In the genomic region with DNA sequence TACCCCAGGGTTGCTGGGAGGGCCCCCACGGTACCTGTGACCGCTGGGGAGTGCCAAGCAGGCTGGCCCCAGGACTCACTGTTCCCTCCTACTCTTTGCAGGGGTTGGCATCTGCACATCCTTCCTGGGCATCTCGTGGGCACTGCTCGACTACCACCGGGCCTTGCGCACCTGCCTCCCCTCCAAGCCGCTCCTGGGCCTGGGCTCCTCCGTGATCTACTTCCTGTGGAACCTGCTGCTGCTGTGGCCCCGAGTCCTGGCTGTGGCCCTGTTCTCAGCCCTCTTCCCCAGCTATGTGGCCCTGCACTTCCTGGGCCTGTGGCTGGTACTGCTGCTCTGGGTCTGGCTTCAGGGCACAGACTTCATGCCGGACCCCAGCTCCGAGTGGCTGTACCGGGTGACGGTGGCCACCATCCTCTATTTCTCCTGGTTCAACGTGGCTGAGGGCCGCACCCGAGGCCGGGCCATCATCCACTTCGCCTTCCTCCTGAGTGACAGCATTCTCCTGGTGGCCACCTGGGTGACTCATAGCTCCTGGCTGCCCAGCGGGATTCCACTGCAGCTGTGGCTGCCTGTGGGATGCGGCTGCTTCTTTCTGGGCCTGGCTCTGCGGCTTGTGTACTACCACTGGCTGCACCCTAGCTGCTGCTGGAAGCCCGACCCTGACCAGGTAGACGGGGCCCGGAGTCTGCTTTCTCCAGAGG, we compare ENCODE assay signal across 17 cellular contexts. TPM values are rescaled to one million over a fixed set of nuclear protein-coding genes. Genes with fewer than 3 reads are reported as not detected.
A peak's percentile ranks its signal among the peaks of the same experiment; 100 is the strongest.
DNase-seq lines count a peak whose midpoint lies in the region; ATAC-seq and TF ChIP-seq lines count a peak whose summit lies in the region.
"Had no signal": no experiment of that assay in that cellular context is flagged by ENCODE, and none has a peak within 500 bp of the region (broad histone marks: within the 10 kb centered on the region; RNA-seq: fewer than 3 reads in every experiment).

No MANE protein-coding gene starts in this region.

- peaks cover 30% of the 10 kb centered on the region for H3K4me1 Mint-ChIP-seq in activated T-helper 17 cell treated with anti-CD3 and anti-CD28 coated beads, Interleukin-2, amount 50 U/mL, for 72 hours

- peak overlapping the region; percentile 18 for H3K27ac ChIP-seq in layer of hippocampus (ENCODE audit: low read depth, low read length)
- no peak overlapping the region for H3K27ac ChIP-seq in foreskin keratinocyte
- H3K27ac ChIP-seq: colonic mucosa, uterus had no signal

- TF ChIP-seq CTCF in foreskin keratinocyte (conservative IDR thresholded peaks at IDR 0.05): no peak

- H3K4me3 Mint-ChIP-seq in activated T-helper 17 cell treated with anti-CD3 and anti-CD28 coated beads, Interleukin-2, amount 50 U/mL, for 72 hours: no peak overlapping the region
- H3K4me3 Mint-ChIP-seq: activated CD4-positive, alpha-beta memory T cell treated with anti-CD3 and anti-CD28 coated beads, Interleukin-2, amount 10 ng/mL, durations not matched to agents 7 days and 5 days; immature natural killer cell had no signal

- no peak for ATAC-seq in activated T-helper 17 cell treated with anti-CD3 and anti-CD28 coated beads, Interleukin-2, amount 50 U/mL, for 72 hours (replicated peaks)
- ATAC-seq in foreskin keratinocyte: no peak
- ATAC-seq: SK-N-SH treated with all-trans-retinoic acid at 6 μM for 48 hours had no signal

- no peaks in the 10 kb centered on the region for H3K27me3 Mint-ChIP-seq in activated T-helper 17 cell treated with anti-CD3 and anti-CD28 coated beads, Interleukin-2, amount 50 U/mL, for 72 hours
- H3K27me3 Mint-ChIP-seq: activated CD4-positive, alpha-beta memory T cell treated with anti-CD3 and anti-CD28 coated beads, Interleukin-2, amount 10 ng/mL, durations not matched to agents 7 days and 5 days had no signal

- H3K9me3 Mint-ChIP-seq in activated T-helper 17 cell treated with anti-CD3 and anti-CD28 coated beads, Interleukin-2, amount 50 U/mL, for 72 hours: no peaks in the 10 kb centered on the region
- H3K9me3 Mint-ChIP-seq: activated CD4-positive, alpha-beta memory T cell treated with anti-CD3 and anti-CD28 coated beads, Interleukin-2, amount 10 ng/mL, durations not matched to agents 7 days and 5 days; immature natural killer cell had no signal

- H3K4me1 ChIP-seq in foreskin keratinocyte: no peaks in the 10 kb centered on the region
- H3K4me1 ChIP-seq: colonic mucosa, uterus had no signal

- peak overlapping the region; percentile 77 for H3K27ac Mint-ChIP-seq in activated T-helper 17 cell treated with anti-CD3 and anti-CD28 coated beads, Interleukin-2, amount 50 U/mL, for 72 hours
- H3K27ac Mint-ChIP-seq: activated CD4-positive, alpha-beta memory T cell treated with anti-CD3 and anti-CD28 coated beads, Interleukin-2, amount 10 ng/mL, durations not matched to agents 7 days and 5 days had no signal

- H3K27me3 ChIP-seq in layer of hippocampus (ENCODE audit: control insufficient read depth, insufficient read depth, low read length): no peaks in the 10 kb centered on the region
- no peaks in the 10 kb centered on the region for H3K27me3 ChIP-seq in foreskin keratinocyte
- H3K27me3 ChIP-seq: colonic mucosa, uterus had no signal

- DNase-seq in 8988T: peak; percentile 52
- DNase-seq in H4 (ENCODE audit: low spot score): peak; percentile 26
- no peak for DNase-seq in GM19238 (ENCODE audit: insufficient read length, low spot score)
- DNase-seq in NOMO-1 treated with dmso at 0.1 percent for 144 hours (lab: John Stamatoyannopoulos, UW; ENCODE audit: unreplicated experiment): no peak
- DNase-seq in foreskin keratinocyte: no peak
- DNase-seq in GM03348 (ENCODE audit: low spot score): no peak
- DNase-seq: activated CD4-positive, alpha-beta memory T cell treated with anti-CD3 and anti-CD28 coated beads, Interleukin-2, amount 10 ng/mL, durations not matched to agents 7 days and 5 days; aorta; colonic mucosa; immature natural killer cell; NCI-H2081; NCI-H524; uterus had no signal

- H3K36me3 Mint-ChIP-seq in activated T-helper 17 cell treated with anti-CD3 and anti-CD28 coated beads, Interleukin-2, amount 50 U/mL, for 72 hours (ENCODE audit: low read depth): peaks cover 49% of the 10 kb centered on the region

RNA-seq across cellular contexts. Expression of gene XKR8, which starts 6.8 kb away (rescaled TPM):
- not detected in 2 replicates for total RNA-seq in H4 (2014; rRNA removed; shearing (Covaris generic))
- 10 to 100 TPM in 1 of 2 donors, 1 to 10 TPM in 1; 8.4 to 12.2 TPM for total RNA-seq in activated T-helper 17 cell treated with anti-CD3 and anti-CD28 coated beads, Interleukin-2, amount 50 U/mL, for 72 hours
- total RNA-seq in foreskin keratinocyte: 4.4 and 4.7 TPM in 2 replicates
- 4.6 and 5.2 TPM in 2 replicates for polyA plus RNA-seq in foreskin keratinocyte

RNA-seq across cellular contexts. Expression of gene SMPDL3B, which starts 31.8 kb away (rescaled TPM):
- 0.23 and 1.6 TPM in 2 replicates for total RNA-seq in H4 (2014; rRNA removed; shearing (Covaris generic))
- under 1 TPM; 0.28 to 0.45 TPM for total RNA-seq in activated T-helper 17 cell treated with anti-CD3 and anti-CD28 coated beads, Interleukin-2, amount 50 U/mL, for 72 hours
- total RNA-seq in foreskin keratinocyte: 0.42 and 0.48 TPM in 2 replicates
- polyA plus RNA-seq in foreskin keratinocyte: 0.48 and 0.63 TPM in 2 replicates
- total RNA-seq: endothelial cell of umbilical vein had no signal

RNA-seq across cellular contexts. Expression of gene RPA2, which starts 52.2 kb away (rescaled TPM):
- 78.6 and 83.9 TPM in 2 replicates for total RNA-seq in H4 (2014; rRNA removed; shearing (Covaris generic))
- total RNA-seq in activated T-helper 17 cell treated with anti-CD3 and anti-CD28 coated beads, Interleukin-2, amount 50 U/mL, for 72 hours: 10 to 100 TPM; 88.9 to 98.6 TPM
- 29.4 and 38.8 TPM in 2 replicates for total RNA-seq in foreskin keratinocyte
- polyA plus RNA-seq in foreskin keratinocyte: 30.5 and 41.4 TPM in 2 replicates

Comparison
In these comparisons a context has a peak if more than half of its experiments do, and no peak if none do; other contexts are left out.
1. DNase-seq: peak in 8988T (single experiment) and H4 (single experiment); none in GM19238 (single experiment), NOMO-1 treated with dmso at 0.1 percent for 144 hours (single experiment), foreskin keratinocyte (0 of 2) and GM03348 (single experiment).